In the genomic region with DNA sequence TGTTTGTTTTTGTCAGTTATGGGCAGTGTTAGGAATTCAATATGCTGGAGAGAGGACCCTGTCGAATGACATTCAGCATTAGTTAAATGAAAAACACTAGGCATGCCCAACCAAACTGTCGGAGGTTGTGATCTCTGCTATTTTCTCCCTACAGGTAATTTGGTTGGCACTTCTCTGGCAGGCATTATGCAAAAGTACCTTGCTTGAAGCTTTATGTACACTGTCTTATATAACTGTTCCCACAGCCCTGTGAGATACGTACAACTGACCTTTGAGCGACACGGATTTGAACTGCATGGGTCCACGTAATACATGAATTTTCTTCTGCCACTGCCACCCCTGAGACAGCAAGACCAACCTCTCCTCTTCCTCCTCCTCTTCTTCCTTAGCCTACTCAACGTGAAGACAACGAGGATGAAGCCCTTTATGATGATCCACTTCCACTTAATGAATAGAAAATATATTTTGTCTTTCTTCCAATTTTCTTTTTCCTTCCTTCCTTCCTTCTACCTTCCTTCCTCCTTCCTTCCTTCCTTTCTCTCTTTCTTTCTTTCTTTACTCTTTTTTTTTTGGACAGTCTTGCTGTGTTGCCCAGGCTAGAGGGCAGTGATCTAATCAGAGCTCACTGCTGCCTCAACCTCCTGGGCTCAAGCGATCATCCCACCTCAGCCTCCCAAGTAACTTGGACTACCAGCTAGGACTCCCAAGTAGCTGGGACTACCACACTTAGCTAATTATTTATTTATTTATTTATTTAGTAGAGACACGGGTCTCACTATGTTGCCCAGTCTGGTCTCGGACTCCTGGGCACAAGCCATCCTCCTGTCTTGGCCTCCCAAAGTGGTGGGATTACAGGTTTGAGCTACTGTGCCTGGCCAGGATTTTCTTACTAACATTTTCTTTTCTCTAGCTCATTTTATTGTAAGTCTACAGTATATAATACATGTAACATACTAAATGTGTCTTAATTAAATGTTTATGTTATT, we compare ENCODE assay signal across 1 cellular context.
TF ChIP-seq lines count a peak whose summit lies in the region.

No MANE protein-coding gene starts in this region.

TF ChIP-seq in HepG2, 621 proteins besides CTCF, POLR2A, EP300 and RAD21 (continued from another document and continues in another):
- TF ChIP-seq HDAC1 (CRISPR knock-in tag; IDR thresholded peaks at IDR 0.05) (peak; percentile 15; the same call in 1 of the 2 replicates), NFAT5 (CRISPR knock-in tag; IDR thresholded peaks at IDR 0.05) (no peak), HMGA1 (CRISPR knock-in tag; conservative IDR thresholded peaks at IDR 0.05) (no peak), ZNF263 (CRISPR knock-in tag; IDR thresholded peaks at IDR 0.05) (no peak), SPEN (CRISPR knock-in tag; IDR thresholded peaks at IDR 0.05; ENCODE audit: low read depth) (peak; percentile 42; the same call in 1 of the 2 replicates), CCDC6 (CRISPR knock-in tag; IDR thresholded peaks at IDR 0.05) (no peak), ATM (IDR thresholded peaks at IDR 0.05; ENCODE audit: borderline replicate concordance) (no peak), ZNF547 (CRISPR knock-in tag; IDR thresholded peaks at IDR 0.05) (no peak; the same call in 1 of the 2 replicates), SMC3 (IDR thresholded peaks at IDR 0.05; ENCODE audit: low read length) (no peak), ISL2 (CRISPR knock-in tag; IDR thresholded peaks at IDR 0.05) (peak; percentile 68), TAF1 (CRISPR knock-in tag; IDR thresholded peaks at IDR 0.05) (no peak), TRAFD1 (CRISPR knock-in tag; IDR thresholded peaks at IDR 0.05; ENCODE audit: borderline replicate concordance) (no peak), JUN (CRISPR knock-in tag; IDR thresholded peaks at IDR 0.05) (no peak), EED (CRISPR knock-in tag; IDR thresholded peaks at IDR 0.05) (no peak), ZNF274 (CRISPR knock-in tag; IDR thresholded peaks at IDR 0.05) (no peak), ZNF362 (CRISPR knock-in tag; IDR thresholded peaks at IDR 0.05; ENCODE audit: borderline replicate concordance) (0 out of 2 replicates have a peak, but pooled peaks have one; percentile 10), NFKBIZ (CRISPR knock-in tag; IDR thresholded peaks at IDR 0.05) (peak; percentile 76; the same call in 1 of the 2 replicates), MXD1 (CRISPR knock-in tag; IDR thresholded peaks at IDR 0.05) (no peak), IKZF4 (CRISPR knock-in tag; IDR thresholded peaks at IDR 0.05; ENCODE audit: borderline replicate concordance, low read depth, not compliant biosample characterization) (no peak), ELF4 (CRISPR knock-in tag; IDR thresholded peaks at IDR 0.05; ENCODE audit: borderline replicate concordance) (no peak), ZNF510 (CRISPR knock-in tag; IDR thresholded peaks at IDR 0.05; ENCODE audit: low read depth) (0 out of 2 replicates have a peak, but pooled peaks have one; percentile 49), ZNF839 (CRISPR knock-in tag; IDR thresholded peaks at IDR 0.05; ENCODE audit: borderline replicate concordance) (no peak), ZNF563 (CRISPR knock-in tag; IDR thresholded peaks at IDR 0.05) (no peak), HNF1B (CRISPR knock-in tag; IDR thresholded peaks at IDR 0.05) (no peak), KLF11 (CRISPR knock-in tag; IDR thresholded peaks at IDR 0.05) (peak; percentile 57; the same call in 1 of the 2 replicates), ZNF280B (CRISPR knock-in tag; IDR thresholded peaks at IDR 0.05; ENCODE audit: borderline replicate concordance) (no peak), TFDP1 (CRISPR knock-in tag; IDR thresholded peaks at IDR 0.05; ENCODE audit: borderline replicate concordance) (peak; percentile 26; the same call in 1 of the 2 replicates)
- TF ChIP-seq, protein P1, sequence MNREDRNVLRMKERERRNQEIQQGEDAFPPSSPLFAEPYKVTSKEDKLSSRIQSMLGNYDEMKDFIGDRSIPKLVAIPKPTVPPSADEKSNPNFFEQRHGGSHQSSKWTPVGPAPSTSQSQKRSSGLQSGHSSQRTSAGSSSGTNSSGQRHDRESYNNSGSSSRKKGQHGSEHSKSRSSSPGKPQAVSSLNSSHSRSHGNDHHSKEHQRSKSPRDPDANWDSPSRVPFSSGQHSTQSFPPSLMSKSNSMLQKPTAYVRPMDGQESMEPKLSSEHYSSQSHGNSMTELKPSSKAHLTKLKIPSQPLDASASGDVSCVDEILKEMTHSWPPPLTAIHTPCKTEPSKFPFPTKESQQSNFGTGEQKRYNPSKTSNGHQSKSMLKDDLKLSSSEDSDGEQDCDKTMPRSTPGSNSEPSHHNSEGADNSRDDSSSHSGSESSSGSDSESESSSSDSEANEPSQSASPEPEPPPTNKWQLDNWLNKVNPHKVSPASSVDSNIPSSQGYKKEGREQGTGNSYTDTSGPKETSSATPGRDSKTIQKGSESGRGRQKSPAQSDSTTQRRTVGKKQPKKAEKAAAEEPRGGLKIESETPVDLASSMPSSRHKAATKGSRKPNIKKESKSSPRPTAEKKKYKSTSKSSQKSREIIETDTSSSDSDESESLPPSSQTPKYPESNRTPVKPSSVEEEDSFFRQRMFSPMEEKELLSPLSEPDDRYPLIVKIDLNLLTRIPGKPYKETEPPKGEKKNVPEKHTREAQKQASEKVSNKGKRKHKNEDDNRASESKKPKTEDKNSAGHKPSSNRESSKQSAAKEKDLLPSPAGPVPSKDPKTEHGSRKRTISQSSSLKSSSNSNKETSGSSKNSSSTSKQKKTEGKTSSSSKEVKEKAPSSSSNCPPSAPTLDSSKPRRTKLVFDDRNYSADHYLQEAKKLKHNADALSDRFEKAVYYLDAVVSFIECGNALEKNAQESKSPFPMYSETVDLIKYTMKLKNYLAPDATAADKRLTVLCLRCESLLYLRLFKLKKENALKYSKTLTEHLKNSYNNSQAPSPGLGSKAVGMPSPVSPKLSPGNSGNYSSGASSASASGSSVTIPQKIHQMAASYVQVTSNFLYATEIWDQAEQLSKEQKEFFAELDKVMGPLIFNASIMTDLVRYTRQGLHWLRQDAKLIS (CRISPR knock-in tag; IDR thresholded peaks at IDR 0.05), result peak; percentile 74; the same call in 1 of the 2 replicates
- TF ChIP-seq, protein P2, sequence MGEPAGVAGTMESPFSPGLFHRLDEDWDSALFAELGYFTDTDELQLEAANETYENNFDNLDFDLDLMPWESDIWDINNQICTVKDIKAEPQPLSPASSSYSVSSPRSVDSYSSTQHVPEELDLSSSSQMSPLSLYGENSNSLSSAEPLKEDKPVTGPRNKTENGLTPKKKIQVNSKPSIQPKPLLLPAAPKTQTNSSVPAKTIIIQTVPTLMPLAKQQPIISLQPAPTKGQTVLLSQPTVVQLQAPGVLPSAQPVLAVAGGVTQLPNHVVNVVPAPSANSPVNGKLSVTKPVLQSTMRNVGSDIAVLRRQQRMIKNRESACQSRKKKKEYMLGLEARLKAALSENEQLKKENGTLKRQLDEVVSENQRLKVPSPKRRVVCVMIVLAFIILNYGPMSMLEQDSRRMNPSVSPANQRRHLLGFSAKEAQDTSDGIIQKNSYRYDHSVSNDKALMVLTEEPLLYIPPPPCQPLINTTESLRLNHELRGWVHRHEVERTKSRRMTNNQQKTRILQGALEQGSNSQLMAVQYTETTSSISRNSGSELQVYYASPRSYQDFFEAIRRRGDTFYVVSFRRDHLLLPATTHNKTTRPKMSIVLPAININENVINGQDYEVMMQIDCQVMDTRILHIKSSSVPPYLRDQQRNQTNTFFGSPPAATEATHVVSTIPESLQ (CRISPR knock-in tag; conservative IDR thresholded peaks at IDR 0.05), result 0 out of 2 replicates have a peak, but pooled peaks have one; percentile 57
- TF ChIP-seq, protein P3, sequence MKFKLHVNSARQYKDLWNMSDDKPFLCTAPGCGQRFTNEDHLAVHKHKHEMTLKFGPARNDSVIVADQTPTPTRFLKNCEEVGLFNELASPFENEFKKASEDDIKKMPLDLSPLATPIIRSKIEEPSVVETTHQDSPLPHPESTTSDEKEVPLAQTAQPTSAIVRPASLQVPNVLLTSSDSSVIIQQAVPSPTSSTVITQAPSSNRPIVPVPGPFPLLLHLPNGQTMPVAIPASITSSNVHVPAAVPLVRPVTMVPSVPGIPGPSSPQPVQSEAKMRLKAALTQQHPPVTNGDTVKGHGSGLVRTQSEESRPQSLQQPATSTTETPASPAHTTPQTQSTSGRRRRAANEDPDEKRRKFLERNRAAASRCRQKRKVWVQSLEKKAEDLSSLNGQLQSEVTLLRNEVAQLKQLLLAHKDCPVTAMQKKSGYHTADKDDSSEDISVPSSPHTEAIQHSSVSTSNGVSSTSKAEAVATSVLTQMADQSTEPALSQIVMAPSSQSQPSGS (CRISPR knock-in tag; IDR thresholded peaks at IDR 0.05), result peak; percentile 76; the same call in 1 of the 2 replicates
